ENCODE assay signal across 19 cellular contexts in genomic region chr22:19469421-19469820, GRCh38. TPM values are rescaled to one million over a fixed set of nuclear protein-coding genes. Genes with fewer than 3 reads are reported as not detected.
DNase-seq lines count a peak whose midpoint lies in the region; ATAC-seq, FAIRE-seq and TF ChIP-seq lines count a peak whose summit lies in the region.
"Had no signal": no experiment of that assay in that cellular context is flagged by ENCODE, and none has a peak within 500 bp of the region (broad histone marks: within the 10 kb centered on the region; RNA-seq: fewer than 3 reads in every experiment).

No MANE protein-coding gene starts in this region.

- TF ChIP-seq CTCF in K562 (IDR thresholded peaks at IDR 0.05 in 2 of 3, conservative IDR thresholded peaks at IDR 0.05 in 1 of 3; ENCODE audit: insufficient read depth in 2 of 3, low read depth in 1 of 3, low read length in 3 of 3) (no peak), esophagus squamous epithelium (IDR thresholded peaks at IDR 0.05) (no peak)

- 95% methylated on average over 7 of the region's 7 CpGs for WGBS in K562 (ENCODE audit: insufficient coverage, low coverage, missing lambda C conversion rate)
- 86 to 100% methylated on average over 1 to 2 of the region's 7 CpGs for WGBS in esophagus squamous epithelium, 2 donors

- H3K27ac ChIP-seq in K562 (ENCODE audit: extremely low read depth, low read depth, low read length) (no peak overlapping the region), esophagus squamous epithelium (no peak overlapping the region)

- no peak for ATAC-seq in K562
- no peak for ATAC-seq in stimulated activated effector memory CD8-positive, alpha-beta T cell treated with anti-CD3 and anti-CD28 coated beads, Interleukin-12 subunit alpha, Interleukin-12 subunit beta, amount 100 ng/mL, for 72 hours
- ATAC-seq: GM23338, HCT116 had no signal

- peaks cover 19% of the 10 kb centered on the region for H3K79me2 ChIP-seq in K562 (ENCODE audit: control insufficient read depth, insufficient read depth, low read length)

- no peak for FAIRE-seq in K562 (lab: Jason Lieb, UNC)
- FAIRE-seq: G401.6, GM12891, GM18507 had no signal

- CTCF ChIA-PET in K562 (lab: Yijun Ruan, JAX; ENCODE audit: low intra/inter-chr PET ratio): no interaction called here

- H3K4me1 ChIP-seq in K562 (replicated peaks in 1 of 2; ENCODE audit: control insufficient read depth in 2 of 2, insufficient read depth in 2 of 2, low read length in 2 of 2) (no peaks in the 10 kb centered on the region), esophagus squamous epithelium (peaks cover 0 to 7% (median 0%) of the 10 kb centered on the region in 3 donors)

- no peak overlapping the region for H3K4me3 Mint-ChIP-seq in stimulated activated effector memory CD8-positive, alpha-beta T cell treated with anti-CD3 and anti-CD28 coated beads, Interleukin-12 subunit alpha, Interleukin-12 subunit beta, amount 100 ng/mL, for 72 hours
- H3K4me3 Mint-ChIP-seq: GM23338, H9 had no signal

- TF ChIP-seq RAD21 in K562 (CRISPR knock-in tag; conservative IDR thresholded peaks at IDR 0.05 in 1 of 2, IDR thresholded peaks at IDR 0.05 in 1 of 2): no peak

- peaks cover 97% of the 10 kb centered on the region for H3K36me3 Mint-ChIP-seq in stimulated activated effector memory CD8-positive, alpha-beta T cell treated with anti-CD3 and anti-CD28 coated beads, Interleukin-12 subunit alpha, Interleukin-12 subunit beta, amount 100 ng/mL, for 72 hours

- H3K4me3 ChIP-seq in K562 (no peak overlapping the region), esophagus squamous epithelium (no peak overlapping the region)
- H3K4me3 ChIP-seq: GM23338 had no signal

- no peak for TF ChIP-seq EP300 in K562 (IDR thresholded peaks at IDR 0.05; ENCODE audit: low read length)

- no peak overlapping the region for H2AFZ ChIP-seq in K562 (ENCODE audit: low read depth, low read length)
- H2AFZ ChIP-seq: GM23338 had no signal

- H3K9me3 ChIP-seq in K562 (replicated peaks; ENCODE audit: control insufficient read depth, insufficient read depth, low read depth, low read length) (no peaks in the 10 kb centered on the region), esophagus squamous epithelium (no peaks in the 10 kb centered on the region)

- no peak overlapping the region for H3K4me2 ChIP-seq in K562 (ENCODE audit: insufficient read depth, low read length)
- H3K4me2 ChIP-seq: GM23338 had no signal

- H3K36me3 ChIP-seq in K562 (ENCODE audit: control insufficient read depth, insufficient read depth, low read length) (peaks cover 99% of the 10 kb centered on the region), esophagus squamous epithelium (peaks cover 45 to 100% (median 67%) of the 10 kb centered on the region in 3 donors)

- H3K9me3 Mint-ChIP-seq in stimulated activated effector memory CD8-positive, alpha-beta T cell treated with anti-CD3 and anti-CD28 coated beads, Interleukin-12 subunit alpha, Interleukin-12 subunit beta, amount 100 ng/mL, for 72 hours: no peaks in the 10 kb centered on the region
- H3K9me3 Mint-ChIP-seq: CD4-positive, alpha-beta memory T cell; GM23338; H9 had no signal

- H3K4me1 Mint-ChIP-seq in stimulated activated effector memory CD8-positive, alpha-beta T cell treated with anti-CD3 and anti-CD28 coated beads, Interleukin-12 subunit alpha, Interleukin-12 subunit beta, amount 100 ng/mL, for 72 hours: peaks cover 19% of the 10 kb centered on the region
- H3K4me1 Mint-ChIP-seq: GM23338, H9 had no signal

- H3K9ac ChIP-seq in K562 (ENCODE audit: insufficient read depth in 1 of 2, low read depth in 2 of 2, low read length in 2 of 2): peak overlapping the region in 1 of 2 experiments; percentile 13; a peak in 2 of 4 replicates

- in situ Hi-C loops in G401 (cut with HindIII; ENCODE audit: low sequenced_read_pairs): no loop called here
- in situ Hi-C loops in K562 (cut with MboI): no loop called here

- POLR2A ChIA-PET in K562 (lab: Yijun Ruan, JAX): interaction anchor here (0.6 to 13.6 kb wide), 8 partner anchors 9 to 1116 kb away, joined by 3 to 148 read pairs (median 6); partner anchors contain the start of genes C22orf39, CDC45 and UFD1

- H3K27me3 ChIP-seq in K562 (ENCODE audit: control insufficient read depth in 2 of 2, insufficient read depth in 2 of 2, low read length in 2 of 2): no peaks in the 10 kb centered on the region
- H3K27me3 ChIP-seq in esophagus squamous epithelium: no peaks in the 10 kb centered on the region

- intact Hi-C loops in K562 (cut with micrococcal nuclease) (no loop called here), posterior vena cava (cut with DNase I) (no loop called here), head of caudate nucleus (cut with DNase I) (no loop called here), esophagus squamous epithelium (cut with DNase I) (no loop called here)

- TF ChIP-seq POLR2A in K562 (conservative IDR thresholded peaks at IDR 0.05): no peak
- no peak for TF ChIP-seq POLR2A in esophagus squamous epithelium (IDR thresholded peaks at IDR 0.05)

- peaks cover 9% of the 10 kb centered on the region for H3K9me1 ChIP-seq in K562 (ENCODE audit: control insufficient read depth, insufficient read depth, low read length)

- peak; percentile 95 for DNase-seq in G401 (ENCODE audit: low spot score)
- DNase-seq in K562 (ENCODE audit: extremely low read depth in 1 of 4, low spot score in 3 of 4): no peak
- DNase-seq in cerebellum (ENCODE audit: low spot score): peak; percentile 90
- no peak for DNase-seq in stimulated activated effector memory CD8-positive, alpha-beta T cell treated with anti-CD3 and anti-CD28 coated beads, Interleukin-12 subunit alpha, Interleukin-12 subunit beta, amount 100 ng/mL, for 72 hours (ENCODE audit: low spot score in 2 of 2)
- no peak for DNase-seq in posterior vena cava (ENCODE audit: low spot score)
- DNase-seq in head of caudate nucleus: no peak
- no peak for DNase-seq in esophagus squamous epithelium (lab: John Stamatoyannopoulos, UW)
- DNase-seq: 8988T; Calu3; CD4-positive, alpha-beta memory T cell; COR-L47; DMS53; DMS79 treated with DMSO at 0.1 percent for 48 hours; H9 had no signal

- H4K20me1 ChIP-seq in K562 (replicated peaks; ENCODE audit: control insufficient read depth, insufficient read depth, low read length): peaks cover 35% of the 10 kb centered on the region

- H3K27ac Mint-ChIP-seq in stimulated activated effector memory CD8-positive, alpha-beta T cell treated with anti-CD3 and anti-CD28 coated beads, Interleukin-12 subunit alpha, Interleukin-12 subunit beta, amount 100 ng/mL, for 72 hours: peak overlapping the region; percentile 67
- H3K27ac Mint-ChIP-seq: GM23338 had no signal

- no TSS peak for BruUV-seq in K562 (replicated peaks; lab: Mats Ljungman, UMichigan)

RNA-seq across cellular contexts. Expression of gene UFD1, which starts 9.6 kb away (rescaled TPM):
- 74.1 and 84.8 TPM in 2 replicates for total RNA-seq in G401 (2014; rRNA removed; shearing (Covaris generic))
- 307 and 375 TPM in 2 replicates for total RNA-seq in K562 (2011; cell fraction: chromatin; rRNA removed; ENCODE audit: low replicate concordance)
- 219 and 230 TPM in 2 replicates for total RNA-seq in K562 (2011; cell fraction: nucleolus; rRNA removed)
- total RNA-seq in K562 (2011; cell fraction: nucleoplasm; rRNA removed): 278 and 374 TPM in 2 replicates
- 238 and 290 TPM in 2 replicates for total RNA-seq in K562 (2014; rRNA removed)
- 361 and 365 TPM in 2 replicates for total RNA-seq in K562 (2014; rRNA removed; fragmentation: Illumina TruSeq; extraction: Trizol)
- total RNA-seq in K562 (2015; rRNA removed; fragmentation: Illumina TruSeq; extraction: Trizol): 330 and 363 TPM in 2 replicates
- 284 and 307 TPM in 2 replicates for total RNA-seq in K562 (2021)
- polyA plus RNA-seq in K562 (2011; rRNA removed): 428 and 564 TPM in 2 replicates
- 516 and 625 TPM in 2 replicates for polyA plus RNA-seq in K562 (2011; cell fraction: cytosol; rRNA removed)
- 577 and 723 TPM in 2 replicates for polyA plus RNA-seq in K562 (2011; cell fraction: nucleus; rRNA removed)
- 381 and 502 TPM in 2 replicates for polyA plus RNA-seq in K562 (2012)
- polyA plus RNA-seq in K562 (2014; fragmentation: Illumina TruSeq; extraction: Trizol): 551 and 645 TPM in 2 replicates
- 100 to 1,000 TPM; 503 to 627 TPM for polyA plus RNA-seq in K562 (2014; fragmentation: Nextera tagmentation; extraction: Ambion mirVana)
- polyA plus RNA-seq in K562 (2014; rRNA removed): 321 and 446 TPM in 2 replicates
- polyA minus RNA-seq in K562 (2011; rRNA and poly(A)+ RNA removed): 432 and 439 TPM in 2 replicates
- polyA minus RNA-seq in K562 (2011; cell fraction: cytosol; rRNA and poly(A)+ RNA removed): 143 and 172 TPM in 2 replicates
- polyA minus RNA-seq in K562 (2011; cell fraction: nucleus; rRNA and poly(A)+ RNA removed): 99.8 and 195 TPM in 2 replicates
- total RNA-seq in cerebellum: 16.3 TPM
- total RNA-seq in posterior vena cava: 10 to 100 TPM; 43.5 to 51.1 TPM
- 10 to 100 TPM; 33.0 to 57.4 (median 45.6) TPM for total RNA-seq in esophagus squamous epithelium

RNA-seq across cellular contexts. Expression of gene CDC45, which starts 10.3 kb away (rescaled TPM):
- 43.4 and 46.7 TPM in 2 replicates for total RNA-seq in G401 (2014; rRNA removed; shearing (Covaris generic))
- total RNA-seq in K562 (2011; cell fraction: chromatin; rRNA removed; ENCODE audit: low replicate concordance): 810 and 853 TPM in 2 replicates
- total RNA-seq in K562 (2011; cell fraction: nucleolus; rRNA removed): 339 and 346 TPM in 2 replicates
- 307 and 398 TPM in 2 replicates for total RNA-seq in K562 (2011; cell fraction: nucleoplasm; rRNA removed)
- total RNA-seq in K562 (2014; rRNA removed): 415 and 450 TPM in 2 replicates
- total RNA-seq in K562 (2014; rRNA removed; fragmentation: Illumina TruSeq; extraction: Trizol): 263 and 295 TPM in 2 replicates
- total RNA-seq in K562 (2015; rRNA removed; fragmentation: Illumina TruSeq; extraction: Trizol): 239 and 251 TPM in 2 replicates
- total RNA-seq in K562 (2021): 312 and 319 TPM in 2 replicates
- 580 and 584 TPM in 2 replicates for polyA plus RNA-seq in K562 (2011; rRNA removed)
- 370 and 430 TPM in 2 replicates for polyA plus RNA-seq in K562 (2011; cell fraction: cytosol; rRNA removed)
- 642 and 944 TPM in 2 replicates for polyA plus RNA-seq in K562 (2011; cell fraction: nucleus; rRNA removed)
- 267 and 326 TPM in 2 replicates for polyA plus RNA-seq in K562 (2012)
- polyA plus RNA-seq in K562 (2014; fragmentation: Illumina TruSeq; extraction: Trizol): 412 and 430 TPM in 2 replicates
- 100 to 1,000 TPM; 276 to 465 TPM for polyA plus RNA-seq in K562 (2014; fragmentation: Nextera tagmentation; extraction: Ambion mirVana)
- 410 and 427 TPM in 2 replicates for polyA plus RNA-seq in K562 (2014; rRNA removed)
- polyA minus RNA-seq in K562 (2011; rRNA and poly(A)+ RNA removed): 415 and 540 TPM in 2 replicates
- 153 and 162 TPM in 2 replicates for polyA minus RNA-seq in K562 (2011; cell fraction: cytosol; rRNA and poly(A)+ RNA removed)
- 185 and 445 TPM in 2 replicates for polyA minus RNA-seq in K562 (2011; cell fraction: nucleus; rRNA and poly(A)+ RNA removed)
- total RNA-seq in cerebellum: 7.4 TPM
- total RNA-seq in posterior vena cava: 1 to 10 TPM in 1 of 2 donors, under 1 TPM in 1; 0.71 to 1.7 TPM
- 10 to 100 TPM in 2 of 4 donors, 1 to 10 TPM in 2; 3.4 to 16.7 (median 9.1) TPM for total RNA-seq in esophagus squamous epithelium

RNA-seq across cellular contexts. Expression of gene C22orf39, which starts 21.9 kb away (rescaled TPM):
- total RNA-seq in G401 (2014; rRNA removed; shearing (Covaris generic)): 60.2 and 63.3 TPM in 2 replicates
- 119 and 122 TPM in 2 replicates for total RNA-seq in K562 (2011; cell fraction: chromatin; rRNA removed; ENCODE audit: low replicate concordance)
- total RNA-seq in K562 (2011; cell fraction: nucleolus; rRNA removed): 71.8 and 76.0 TPM in 2 replicates
- 107 and 142 TPM in 2 replicates for total RNA-seq in K562 (2011; cell fraction: nucleoplasm; rRNA removed)
- total RNA-seq in K562 (2014; rRNA removed) (94.7 and 124 TPM in 2 replicates), K562 (2014; rRNA removed; fragmentation: Illumina TruSeq; extraction: Trizol) (57.2 and 59.5 TPM in 2 replicates), K562 (2015; rRNA removed; fragmentation: Illumina TruSeq; extraction: Trizol) (61.3 and 63.2 TPM in 2 replicates), K562 (2021) (66.8 and 68.0 TPM in 2 replicates), cerebellum (42.0 TPM), posterior vena cava (10 to 100 TPM; 32.5 to 34.6 TPM), esophagus squamous epithelium (10 to 100 TPM; 15.8 to 54.0 (median 24.7) TPM)
- polyA plus RNA-seq in K562 (2011; rRNA removed) (139 and 244 TPM in 2 replicates), K562 (2014; fragmentation: Illumina TruSeq; extraction: Trizol) (68.6 and 73.5 TPM in 2 replicates), K562 (2014; fragmentation: Nextera tagmentation; extraction: Ambion mirVana) (10 to 100 TPM; 20.4 to 25.9 TPM), K562 (2014; rRNA removed) (112 and 121 TPM in 2 replicates)
- 164 and 257 TPM in 2 replicates for polyA plus RNA-seq in K562 (2011; cell fraction: cytosol; rRNA removed)
- 71.0 and 99.7 TPM in 2 replicates for polyA plus RNA-seq in K562 (2011; cell fraction: nucleus; rRNA removed)
- polyA plus RNA-seq in K562 (2012): 87.8 and 120 TPM in 2 replicates
- polyA minus RNA-seq in K562 (2011; rRNA and poly(A)+ RNA removed): 116 and 185 TPM in 2 replicates
- polyA minus RNA-seq in K562 (2011; cell fraction: cytosol; rRNA and poly(A)+ RNA removed): 49.4 and 80.5 TPM in 2 replicates
- 24.9 and 58.9 TPM in 2 replicates for polyA minus RNA-seq in K562 (2011; cell fraction: nucleus; rRNA and poly(A)+ RNA removed)

RNA-seq across cellular contexts. Expression of gene MRPL40, which starts 37.1 kb away (rescaled TPM):
- 48.9 and 61.5 TPM in 2 replicates for total RNA-seq in G401 (2014; rRNA removed; shearing (Covaris generic))
- total RNA-seq in K562 (2011; cell fraction: chromatin; rRNA removed; ENCODE audit: low replicate concordance): 13.9 and 26.1 TPM in 2 replicates
- 29.0 and 32.5 TPM in 2 replicates for total RNA-seq in K562 (2011; cell fraction: nucleolus; rRNA removed)
- 25.1 and 32.0 TPM in 2 replicates for total RNA-seq in K562 (2011; cell fraction: nucleoplasm; rRNA removed)
- total RNA-seq in K562 (2014; rRNA removed) (160 and 182 TPM in 2 replicates), K562 (2014; rRNA removed; fragmentation: Illumina TruSeq; extraction: Trizol) (208 and 209 TPM in 2 replicates), K562 (2015; rRNA removed; fragmentation: Illumina TruSeq; extraction: Trizol) (181 and 198 TPM in 2 replicates), K562 (2021) (132 and 144 TPM in 2 replicates), cerebellum (6.6 TPM), posterior vena cava (10 to 100 TPM; 18.1 to 22.5 TPM), esophagus squamous epithelium (10 to 100 TPM; 14.6 to 25.7 (median 17.5) TPM)
- polyA plus RNA-seq in K562 (2011; rRNA removed) (175 and 219 TPM in 2 replicates), K562 (2014; fragmentation: Illumina TruSeq; extraction: Trizol) (197 and 237 TPM in 2 replicates), K562 (2014; fragmentation: Nextera tagmentation; extraction: Ambion mirVana) (100 to 1,000 TPM; 601 to 652 TPM), K562 (2014; rRNA removed) (223 TPM in 2 replicates)
- polyA plus RNA-seq in K562 (2011; cell fraction: cytosol; rRNA removed): 88.3 and 113 TPM in 2 replicates
- 34.6 and 66.5 TPM in 2 replicates for polyA plus RNA-seq in K562 (2011; cell fraction: nucleus; rRNA removed)
- polyA plus RNA-seq in K562 (2012): 159 TPM in 2 replicates
- polyA minus RNA-seq in K562 (2011; rRNA and poly(A)+ RNA removed): 52.5 and 73.2 TPM in 2 replicates
- polyA minus RNA-seq in K562 (2011; cell fraction: cytosol; rRNA and poly(A)+ RNA removed): 31.3 and 34.3 TPM in 2 replicates
- 12.0 and 31.3 TPM in 2 replicates for polyA minus RNA-seq in K562 (2011; cell fraction: nucleus; rRNA and poly(A)+ RNA removed)

RNA-seq across cellular contexts. Expression of gene HIRA, which starts 37.9 kb away (rescaled TPM):
- 41.5 and 45.5 TPM in 2 replicates for total RNA-seq in G401 (2014; rRNA removed; shearing (Covaris generic))
- 103 and 120 TPM in 2 replicates for total RNA-seq in K562 (2011; cell fraction: chromatin; rRNA removed; ENCODE audit: low replicate concordance)
- 79.7 and 81.6 TPM in 2 replicates for total RNA-seq in K562 (2011; cell fraction: nucleolus; rRNA removed)
- 66.5 and 67.1 TPM in 2 replicates for total RNA-seq in K562 (2011; cell fraction: nucleoplasm; rRNA removed)
- total RNA-seq in K562 (2014; rRNA removed) (58.3 and 70.6 TPM in 2 replicates), K562 (2014; rRNA removed; fragmentation: Illumina TruSeq; extraction: Trizol) (53.9 and 54.0 TPM in 2 replicates), K562 (2015; rRNA removed; fragmentation: Illumina TruSeq; extraction: Trizol) (57.5 and 58.4 TPM in 2 replicates), K562 (2021) (115 and 132 TPM in 2 replicates), cerebellum (19.7 TPM), posterior vena cava (10 to 100 TPM; 17.2 to 20.4 TPM), esophagus squamous epithelium (10 to 100 TPM; 11.2 to 19.8 (median 14.4) TPM)
- polyA plus RNA-seq in K562 (2011; rRNA removed) (71.7 and 82.2 TPM in 2 replicates), K562 (2014; fragmentation: Illumina TruSeq; extraction: Trizol) (106 and 114 TPM in 2 replicates), K562 (2014; fragmentation: Nextera tagmentation; extraction: Ambion mirVana) (1 to 10 TPM in 1 of 2 experiments, under 1 TPM in 1; 0.96 to 1.2 TPM), K562 (2014; rRNA removed) (80.0 and 80.8 TPM in 2 replicates)
- 105 and 109 TPM in 2 replicates for polyA plus RNA-seq in K562 (2011; cell fraction: cytosol; rRNA removed)
- polyA plus RNA-seq in K562 (2011; cell fraction: nucleus; rRNA removed): 104 and 124 TPM in 2 replicates
- polyA plus RNA-seq in K562 (2012): 91.6 and 91.8 TPM in 2 replicates
- 93.7 and 126 TPM in 2 replicates for polyA minus RNA-seq in K562 (2011; rRNA and poly(A)+ RNA removed)
- polyA minus RNA-seq in K562 (2011; cell fraction: cytosol; rRNA and poly(A)+ RNA removed): 65.3 and 93.4 TPM in 2 replicates
- 30.3 and 61.3 TPM in 2 replicates for polyA minus RNA-seq in K562 (2011; cell fraction: nucleus; rRNA and poly(A)+ RNA removed)

Comparison
In these comparisons a context has a peak if more than half of its experiments do, and no peak if none do; other contexts are left out.
1. DNase-seq: peak in G401 (single experiment) and cerebellum (single experiment); none in K562 (0 of 4), stimulated activated effector memory CD8-positive, alpha-beta T cell treated with anti-CD3 and anti-CD28 coated beads, Interleukin-12 subunit alpha, Interleukin-12 subunit beta, amount 100 ng/mL, for 72 hours (0 of 2), posterior vena cava (single experiment), head of caudate nucleus (0 of 42) and esophagus squamous epithelium (single experiment).